ENCODE assay signal across 9 cellular contexts in the genomic region with DNA sequence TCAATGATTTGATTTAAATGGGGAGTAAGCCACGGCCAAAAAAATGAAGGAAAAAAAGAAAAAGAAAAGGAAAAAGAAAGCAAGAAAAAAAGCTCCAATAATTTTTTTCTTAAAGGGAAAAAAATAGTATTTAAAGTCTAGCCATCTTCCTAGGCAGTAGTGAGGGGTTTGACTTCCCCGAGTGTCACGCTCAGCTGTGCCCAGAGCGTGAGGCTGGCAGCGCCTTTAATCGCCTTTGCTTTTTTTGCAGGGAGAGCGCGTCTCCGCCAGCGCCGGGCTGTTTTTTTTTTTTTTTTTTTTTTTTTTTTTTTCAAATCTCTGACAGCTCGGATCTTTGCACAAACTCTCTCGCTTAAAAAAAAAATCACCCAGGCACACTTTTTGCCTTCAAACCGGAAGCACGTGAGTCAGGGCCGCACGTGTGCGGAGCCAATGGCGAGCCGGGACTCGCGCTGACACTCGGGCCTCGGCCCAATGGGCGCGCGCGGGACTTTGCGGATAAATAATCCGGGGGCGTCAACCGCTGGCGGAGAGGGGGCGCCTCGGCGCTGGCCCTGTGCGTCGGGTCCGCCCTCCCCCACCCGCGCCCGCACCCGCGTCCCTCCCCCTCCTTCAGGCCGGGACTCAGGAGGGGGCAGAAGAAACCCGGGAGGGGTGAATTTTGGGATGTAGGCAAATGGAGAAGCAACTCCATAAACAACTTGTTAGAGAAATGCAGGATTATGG. TPM values are rescaled to one million over a fixed set of nuclear protein-coding genes. Genes with fewer than 3 reads are reported as not detected.
A peak's percentile ranks its signal among the peaks of the same experiment; 100 is the strongest.
DNase-seq lines count a peak whose midpoint lies in the region; ATAC-seq, FAIRE-seq and TF ChIP-seq lines count a peak whose summit lies in the region.
"Had no signal": no experiment of that assay in that cellular context is flagged by ENCODE, and none has a peak within 500 bp of the region (broad histone marks: within the 10 kb centered on the region; RNA-seq: fewer than 3 reads in every experiment).

Gene EN1 (minus strand): TSS at position 202 of the 726 bp plus-strand sequence. CDS start 481 bp downstream, outside the sequence.

- no peak for TF ChIP-seq RAD21 in K562 (CRISPR knock-in tag; conservative IDR thresholded peaks at IDR 0.05 in 1 of 2, IDR thresholded peaks at IDR 0.05 in 1 of 2)

- H3K4me1 ChIP-seq in HUES6 (ENCODE audit: control insufficient read depth, insufficient read depth, low read length) (peaks cover 59% of the 10 kb centered on the region), K562 (replicated peaks in 1 of 2; ENCODE audit: control insufficient read depth in 2 of 2, insufficient read depth in 2 of 2, low read length in 2 of 2) (peaks cover 6 to 32% of the 10 kb centered on the region in 2 experiments; a peak in 4 of 5 replicates), mucosa of descending colon (ENCODE audit: low read depth) (peaks cover 18% of the 10 kb centered on the region), spleen (peaks cover 11 to 67% (median 42%) of the 10 kb centered on the region in 6 donors)

- H3K9ac ChIP-seq in HUES6 (ENCODE audit: low read length) (no peak within 1 kb of the TSS), K562 (ENCODE audit: insufficient read depth in 1 of 2, low read depth in 2 of 2, low read length in 2 of 2) (peak within 1 kb of the TSS in 1 of 2 experiments; percentile 85; a peak in 2 of 4 replicates)

- H3K27me3 ChIP-seq in AG04450 (ENCODE audit: control insufficient read depth, insufficient read depth, low read length) = peaks cover 90% of the 10 kb centered on the region
- peaks cover 99% of the 10 kb centered on the region for H3K27me3 ChIP-seq in HUES6 (ENCODE audit: control insufficient read depth, insufficient read depth, low read length)
- peaks cover 17 to 28% of the 10 kb centered on the region in 2 experiments; a peak in 4 of 5 replicates for H3K27me3 ChIP-seq in K562 (ENCODE audit: control insufficient read depth in 2 of 2, insufficient read depth in 2 of 2, low read length in 2 of 2)
- H3K27me3 ChIP-seq in spleen (replicated peaks in 1 of 7) = peaks cover 25 to 100% (median 99%) of the 10 kb centered on the region in 7 donors

- peak within 1 kb of the TSS; percentile 22; the same call in 1 of the 2 replicates for H3K4me3 ChIP-seq in AG04450 (ENCODE audit: low read depth, low read length)
- peak within 1 kb of the TSS; percentile 45 for H3K4me3 ChIP-seq in HUES6 (ENCODE audit: low read depth, low read length)
- peak within 1 kb of the TSS; percentile 38 for H3K4me3 ChIP-seq in K562
- no peak within 1 kb of the TSS for H3K4me3 ChIP-seq in mucosa of descending colon
- peak within 1 kb of the TSS in 4 of 8 donors; percentile 16 to 56 (median 26) for H3K4me3 ChIP-seq in spleen

- in situ Hi-C loops in K562 (cut with MboI) = loop anchor here (10.0 kb wide), 1 partner anchor 203 kb away; no protein-coding TSS in a partner anchor

- no peaks in the 10 kb centered on the region for H4K20me1 ChIP-seq in K562 (replicated peaks; ENCODE audit: control insufficient read depth, insufficient read depth, low read length)

- TF ChIP-seq POLR2A in K562 (conservative IDR thresholded peaks at IDR 0.05) (no peak), spleen (IDR thresholded peaks at IDR 0.05) (no peak)

- POLR2A ChIA-PET in AG04450 (lab: Yijun Ruan, JAX) (no interaction called here), K562 (lab: Yijun Ruan, JAX) (interaction anchor here (0.6 to 1.5 kb wide), 3 partner anchors 8 to 92 kb away, joined by 3 read pairs; no protein-coding TSS in a partner anchor)

- no TSS peak for BruUV-seq in K562 (replicated peaks; lab: Mats Ljungman, UMichigan)

- DNase-seq in AG04450 (ENCODE audit: low read depth, low spot score) (no peak), K562 (ENCODE audit: extremely low read depth in 1 of 4, low spot score in 3 of 4) (peak; percentile 78 to 91 (median 88)), mucosa of descending colon (no peak), NCI-H345 (lab: John Stamatoyannopoulos, UW) (no peak), hippocampal formation (lab: John Stamatoyannopoulos, UW) (no peak), spleen (no peak)

- H3K36me3 ChIP-seq in HUES6 (ENCODE audit: control insufficient read depth, insufficient read depth, low read length) (no peaks in the 10 kb centered on the region), K562 (ENCODE audit: control insufficient read depth, insufficient read depth, low read length) (no peaks in the 10 kb centered on the region), mucosa of descending colon (ENCODE audit: low read depth) (no peaks in the 10 kb centered on the region), spleen (no peaks in the 10 kb centered on the region)

- peak within 1 kb of the TSS; percentile 46; the same call in 1 of the 2 replicates for H3K4me2 ChIP-seq in K562 (ENCODE audit: insufficient read depth, low read length)

- no peak for FAIRE-seq in K562 (lab: Jason Lieb, UNC)
- FAIRE-seq: GM18507 had no signal

- ATAC-seq in K562 = peak; percentile 88
- ATAC-seq in mucosa of descending colon = peak; percentile 41
- ATAC-seq in GM19035 (IDR thresholded peaks at IDR 0.05; ENCODE audit: unreplicated experiment) = no peak

- no peaks in the 10 kb centered on the region for H3K9me1 ChIP-seq in K562 (ENCODE audit: control insufficient read depth, insufficient read depth, low read length)

- no peaks in the 10 kb centered on the region for H3K79me2 ChIP-seq in K562 (ENCODE audit: control insufficient read depth, insufficient read depth, low read length)

- intact Hi-C loops in K562 (cut with micrococcal nuclease) = loop anchor here (10.0 kb wide), 1 partner anchor 83 kb away; no protein-coding TSS in a partner anchor
- intact Hi-C loops in mucosa of descending colon (cut with DNase I, micrococcal nuclease) = loop anchor here in 1 of 2 donors (5.0 kb wide), 1 partner anchor 615 kb away; no protein-coding TSS in a partner anchor
- intact Hi-C loops in spleen (cut with DNase I; ENCODE audit: low total_unique reads) = no loop called here

- WGBS in K562 (ENCODE audit: insufficient coverage, low coverage, missing lambda C conversion rate) = 3% methylated on average over 15 of the region's 46 CpGs
- WGBS in spleen, 5 donors = 5 to 10% (median 6%) methylated on average over 44 to 46 of the region's 46 CpGs

- peak within 1 kb of the TSS; percentile 77; the same call in 1 of the 2 replicates for H2AFZ ChIP-seq in K562 (ENCODE audit: low read depth, low read length)

- no peak for TF ChIP-seq EP300 in K562 (IDR thresholded peaks at IDR 0.05; ENCODE audit: low read length)

- no peak for TF ChIP-seq CTCF in AG04450 (IDR thresholded peaks at IDR 0.05; ENCODE audit: low read depth, low read length)
- TF ChIP-seq CTCF in K562 (IDR thresholded peaks at IDR 0.05 in 2 of 3, conservative IDR thresholded peaks at IDR 0.05 in 1 of 3; ENCODE audit: insufficient read depth in 2 of 3, low read depth in 1 of 3, low read length in 3 of 3) = no peak
- no peak for TF ChIP-seq CTCF in mucosa of descending colon (IDR thresholded peaks at IDR 0.05)
- no peak for TF ChIP-seq CTCF in spleen (IDR thresholded peaks at IDR 0.05 in 8 of 11, conservative IDR thresholded peaks at IDR 0.05 in 3 of 11)

- CTCF ChIA-PET in AG04450 (lab: Charles Lee) (interaction anchor here (0.6 to 1.2 kb wide), 3 partner anchors 8 to 413 kb away, joined by 3 to 4 read pairs (median 3); no protein-coding TSS in a partner anchor), K562 (lab: Yijun Ruan, JAX; ENCODE audit: low intra/inter-chr PET ratio) (interaction anchor here (0.7 kb wide), 1 partner anchor 419 kb away, joined by 3 read pairs; no protein-coding TSS in a partner anchor)

- H3K9me3 ChIP-seq in AG04450 (ENCODE audit: control insufficient read depth, insufficient read depth, low read length) = peaks cover 8% of the 10 kb centered on the region; the same call in 1 of the 2 replicates
- H3K9me3 ChIP-seq in HUES6 (ENCODE audit: control insufficient read depth, insufficient read depth, low read depth, low read length) = no peaks in the 10 kb centered on the region
- no peaks in the 10 kb centered on the region for H3K9me3 ChIP-seq in K562 (replicated peaks; ENCODE audit: control insufficient read depth, insufficient read depth, low read depth, low read length)
- H3K9me3 ChIP-seq in mucosa of descending colon = no peaks in the 10 kb centered on the region
- H3K9me3 ChIP-seq in spleen = no peaks in the 10 kb centered on the region

- no peak within 1 kb of the TSS for H3K27ac ChIP-seq in AG04450 (ENCODE audit: low read depth, low read length)
- no peak within 1 kb of the TSS for H3K27ac ChIP-seq in HUES6 (ENCODE audit: low read depth, low read length)
- H3K27ac ChIP-seq in K562 (ENCODE audit: extremely low read depth, low read depth, low read length) = no peak within 1 kb of the TSS
- no peak within 1 kb of the TSS for H3K27ac ChIP-seq in spleen

TF ChIP-seq in K562, 482 proteins besides CTCF, POLR2A, EP300 and RAD21 (continues in another document):
- TF ChIP-seq CREM (IDR thresholded peaks at IDR 0.05; ENCODE audit: low read depth) (0 out of 2 replicates have a peak, but pooled peaks have one; percentile 42), ZNF384 (IDR thresholded peaks at IDR 0.05; ENCODE audit: low read depth, low read length) (peak; percentile 91), CREB1 (IDR thresholded peaks at IDR 0.05) (peak; percentile 36; the same call in 1 of the 2 replicates), CREB1 (CRISPR knock-in tag; IDR thresholded peaks at IDR 0.05) (0 out of 2 replicates have a peak, but pooled peaks have one; percentile 20)

RNA-seq across cellular contexts. Expression of gene EN1, which starts in this region (rescaled TPM):
- not detected in 2 replicates for polyA plus RNA-seq in AG04450 (2011; rRNA removed)
- polyA minus RNA-seq in AG04450 (2011; rRNA and poly(A)+ RNA removed) = not detected in 2 replicates
- 1.1 TPM in 1 of 2 replicates, not detected in the other for total RNA-seq in K562 (2011; cell fraction: chromatin; rRNA removed; ENCODE audit: low replicate concordance)
- 0.67 TPM in 1 of 2 replicates, not detected in the other for total RNA-seq in K562 (2011; cell fraction: nucleolus; rRNA removed)
- not detected in 2 replicates for total RNA-seq in K562 (2011; cell fraction: nucleoplasm; rRNA removed)
- total RNA-seq in K562 (2014; rRNA removed) = 1.5 and 1.9 TPM in 2 replicates
- total RNA-seq in K562 (2014; rRNA removed; fragmentation: Illumina TruSeq; extraction: Trizol) = 0.64 and 0.76 TPM in 2 replicates
- 0.51 and 0.75 TPM in 2 replicates for total RNA-seq in K562 (2015; rRNA removed; fragmentation: Illumina TruSeq; extraction: Trizol)
- 2.0 and 2.5 TPM in 2 replicates for total RNA-seq in K562 (2021)
- polyA plus RNA-seq in K562 (2011; rRNA removed) = 0.03 and 0.06 TPM in 2 replicates
- polyA plus RNA-seq in K562 (2011; cell fraction: cytosol; rRNA removed) = 0.09 TPM in 1 of 2 replicates, not detected in the other
- polyA plus RNA-seq in K562 (2011; cell fraction: nucleus; rRNA removed) = 0.28 TPM in 1 of 2 replicates, not detected in the other
- 1.0 and 2.5 TPM in 2 replicates for polyA plus RNA-seq in K562 (2012)
- 0.95 and 0.98 TPM in 2 replicates for polyA plus RNA-seq in K562 (2014; fragmentation: Illumina TruSeq; extraction: Trizol)
- polyA plus RNA-seq in K562 (2014; fragmentation: Nextera tagmentation; extraction: Ambion mirVana) = under 1 TPM; 0.06 to 0.10 TPM
- polyA plus RNA-seq in K562 (2014; rRNA removed) = 0.46 and 1.1 TPM in 2 replicates
- 0.30 and 0.32 TPM in 2 replicates for polyA minus RNA-seq in K562 (2011; rRNA and poly(A)+ RNA removed)
- 0.29 TPM in 1 of 2 replicates, not detected in the other for polyA minus RNA-seq in K562 (2011; cell fraction: cytosol; rRNA and poly(A)+ RNA removed)
- 0.40 and 0.89 TPM in 2 replicates for polyA minus RNA-seq in K562 (2011; cell fraction: nucleus; rRNA and poly(A)+ RNA removed)
- not detected for total RNA-seq in mucosa of descending colon
- total RNA-seq in spleen = not detected
- polyA plus RNA-seq in spleen = not detected

Comparison
In these comparisons a context has a peak if more than half of its experiments do, and no peak if none do; other contexts are left out.
1. Peak in ATAC-seq in mucosa of descending colon; RNA of the gene not detected or under 1 TPM.
2. DNase-seq: peak in K562 (4 of 4); none in AG04450 (single experiment), mucosa of descending colon (0 of 3), NCI-H345 (single experiment), hippocampal formation (0 of 2) and spleen (single experiment).